Comparison of ENCODE assay signal across 30 cellular contexts in the genomic region with DNA sequence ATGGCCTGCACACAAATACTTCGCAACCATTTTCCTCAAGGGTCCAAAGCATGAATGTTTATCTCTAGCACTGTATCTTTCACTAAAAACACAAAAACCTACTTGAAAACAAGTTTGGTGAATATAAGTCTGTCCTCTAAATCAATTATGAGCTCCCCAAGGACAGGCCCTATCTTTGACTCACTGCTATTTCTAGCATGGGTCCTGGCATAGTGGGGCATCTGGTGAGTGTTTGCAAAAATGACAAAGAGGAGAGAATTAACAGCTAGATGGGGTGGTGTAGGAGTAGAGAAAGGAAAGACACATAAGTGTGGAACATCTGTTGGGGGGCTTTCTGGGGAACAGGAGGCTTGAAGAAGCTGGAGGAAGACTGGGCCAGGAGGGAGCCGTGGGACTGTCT.
DNase-seq lines count a peak whose midpoint lies in the region; ATAC-seq and TF ChIP-seq lines count a peak whose summit lies in the region.
"Had no signal": no experiment of that assay in that cellular context is flagged by ENCODE, and none has a peak within 500 bp of the region (broad histone marks: within the 10 kb centered on the region; RNA-seq: fewer than 3 reads in every experiment).

No MANE protein-coding gene starts in this region.

- no peak overlapping the region for H3K9ac ChIP-seq in endodermal cell (ENCODE audit: extremely low read depth, low read length, poor library complexity, severe bottlenecking)

- no peaks in the 10 kb centered on the region for H3K27me3 Mint-ChIP-seq in endodermal cell (ENCODE audit: insufficient read depth)
- H3K27me3 Mint-ChIP-seq: CD8-positive, alpha-beta memory T cell had no signal

- H3K4me3 Mint-ChIP-seq in endodermal cell, result no peak overlapping the region
- H3K4me3 Mint-ChIP-seq: CD8-positive, alpha-beta memory T cell; GM23338 had no signal

- WGBS in endodermal cell (ENCODE audit: insufficient coverage in 1 of 2, insufficient read length in 1 of 2), 2 experiments, result 91 to 94% methylated on average over 2 of the region's 2 CpGs

- H3K9me3 ChIP-seq in right atrium auricular region (no peaks in the 10 kb centered on the region), endodermal cell (ENCODE audit: control insufficient read depth, low read length) (no peaks in the 10 kb centered on the region), left ventricle myocardium inferior (replicated peaks) (no peaks in the 10 kb centered on the region)
- H3K9me3 ChIP-seq: A549, HAP-1 had no signal

- no peaks in the 10 kb centered on the region for H3K27me3 ChIP-seq in right atrium auricular region
- H3K27me3 ChIP-seq in endodermal cell (ENCODE audit: control insufficient read depth, insufficient read depth, low read length, poor library complexity, severe bottlenecking), result no peaks in the 10 kb centered on the region
- no peaks in the 10 kb centered on the region for H3K27me3 ChIP-seq in left ventricle myocardium inferior (ENCODE audit: low read depth)

- intact Hi-C loops in Right ventricle myocardium inferior (cut with DNase I) (no loop called here), left ventricle myocardium inferior (cut with micrococcal nuclease) (no loop called here)

- H3K4me1 ChIP-seq in right atrium auricular region (no peaks in the 10 kb centered on the region), endodermal cell (ENCODE audit: control insufficient read depth, insufficient read depth, low read length) (no peaks in the 10 kb centered on the region), left ventricle myocardium inferior (peaks cover 21% of the 10 kb centered on the region)
- H3K4me1 ChIP-seq: HAP-1 had no signal

- H3K4me3 ChIP-seq in right atrium auricular region (no peak overlapping the region), endodermal cell (ENCODE audit: low read length) (no peak overlapping the region), left ventricle myocardium inferior (no peak overlapping the region)
- H3K4me3 ChIP-seq: A549, GM12878, GM23338, HAP-1, SK-N-MC had no signal

- peaks cover 1% of the 10 kb centered on the region for H3K36me3 Mint-ChIP-seq in endodermal cell (ENCODE audit: low read depth)

- no peak overlapping the region for H3K27ac ChIP-seq in right atrium auricular region
- no peak overlapping the region for H3K27ac ChIP-seq in endodermal cell (ENCODE audit: low read depth, low read length)
- peak overlapping the region; percentile 27 for H3K27ac ChIP-seq in left ventricle myocardium inferior (replicated peaks)
- H3K27ac ChIP-seq: A549, SK-N-MC had no signal

- H3K9me3 Mint-ChIP-seq in endodermal cell, result no peaks in the 10 kb centered on the region
- H3K9me3 Mint-ChIP-seq: CD8-positive, alpha-beta memory T cell; GM23338 had no signal

- H3K36me3 ChIP-seq in right atrium auricular region, result peaks cover 8% of the 10 kb centered on the region
- no peaks in the 10 kb centered on the region for H3K36me3 ChIP-seq in endodermal cell (ENCODE audit: control insufficient read depth, insufficient read depth, low read length)
- H3K36me3 ChIP-seq in left ventricle myocardium inferior, result peaks cover 22% of the 10 kb centered on the region

- ATAC-seq in Right ventricle myocardium inferior, result peak; percentile 73
- ATAC-seq in HG02610 (IDR thresholded peaks at IDR 0.05; ENCODE audit: unreplicated experiment), result no peak
- ATAC-seq: A549, GM12878, GM23338 had no signal

- DNase-seq in Right ventricle myocardium inferior (ENCODE audit: missing footprints) (no peak), right atrium auricular region (ENCODE audit: low spot score) (no peak), endodermal cell (no peak), left ventricle myocardium inferior (no peak), NCI-H226 (no peak), kidney tubule cell (ENCODE audit: low spot score) (no peak)
- DNase-seq: AML-193; C1 segment of cervical spinal cord; CD8-positive, alpha-beta memory T cell; DMS 273 treated with DMSO at 0.1 percent for 48 hours; DMS79; EL; GDM1; KBM-7; MV-4-11; NCI-H1105; NCI-H1436 treated with DMSO at 0.1 percent for 48 hours; NCI-H1930; NCI-H446 treated with DMSO at 0.1 percent for 48 hours; NCI-H526; NCI-H82; NK-92 treated with Interleukin-12 subunit alpha and Interleukin-12 subunit beta, amount 100 ng/mL, for 24 hours; RPMI8226; SHP77 treated with DMSO at 0.1 percent for 48 hours had no signal

- H3K27ac Mint-ChIP-seq in endodermal cell, result peak overlapping the region; percentile 5
- H3K27ac Mint-ChIP-seq: GM23338 had no signal

- TF ChIP-seq CTCF in right atrium auricular region (IDR thresholded peaks at IDR 0.05), result no peak
- no peak for TF ChIP-seq CTCF in endodermal cell (conservative IDR thresholded peaks at IDR 0.05)
- no peak for TF ChIP-seq CTCF in left ventricle myocardium inferior (IDR thresholded peaks at IDR 0.05; ENCODE audit: borderline replicate concordance)

- H3K4me1 Mint-ChIP-seq in endodermal cell, result peaks cover 6% of the 10 kb centered on the region
- H3K4me1 Mint-ChIP-seq: CD8-positive, alpha-beta memory T cell had no signal
